In genomic region chr11:6472934-6473333, GRCh38 we compare ENCODE assay signal across 9 cellular contexts. TPM values are rescaled to one million over a fixed set of nuclear protein-coding genes. Genes with fewer than 3 reads are reported as not detected.
DNase-seq lines count a peak whose midpoint lies in the region; ATAC-seq, FAIRE-seq and TF ChIP-seq lines count a peak whose summit lies in the region.
"Had no signal": no experiment of that assay in that cellular context is flagged by ENCODE, and none has a peak within 500 bp of the region (broad histone marks: within the 10 kb centered on the region; RNA-seq: fewer than 3 reads in every experiment).

No MANE protein-coding gene starts in this region.

- intact Hi-C loops in dorsolateral prefrontal cortex (cut with DNase I) = no loop called here

- CTCF ChIA-PET in BJ (lab: Yijun Ruan, JAX) = interaction anchor here (1.3 to 1.4 kb wide), 4 partner anchors 10 to 146 kb away, joined by 3 to 5 read pairs (median 4); partner anchors contain the start of gene TPP1

- peaks cover 20% of the 10 kb centered on the region for H3K4me1 Mint-ChIP-seq in neural crest cell

- H3K27ac Mint-ChIP-seq in neural crest cell (ENCODE audit: unreplicated experiment) = no peak overlapping the region

- no peaks in the 10 kb centered on the region for H3K79me2 ChIP-seq in KMS-11 (ENCODE audit: insufficient read depth, low read depth)

- peaks cover 2% of the 10 kb centered on the region for H3K36me3 Mint-ChIP-seq in neural crest cell (ENCODE audit: low read depth)

- H3K36me3 ChIP-seq in BJ (ENCODE audit: control insufficient read depth, insufficient read depth, low read length) (peaks cover 10% of the 10 kb centered on the region), KMS-11 (ENCODE audit: insufficient read depth) (no peaks in the 10 kb centered on the region)

- FAIRE-seq in HTR-8/SVneo (lab: Jason Lieb, UNC) = no peak
- FAIRE-seq: RCC 7860 had no signal

- no peaks in the 10 kb centered on the region for H3K27me3 ChIP-seq in BJ (ENCODE audit: control insufficient read depth, insufficient read depth, low read length)
- no peaks in the 10 kb centered on the region for H3K27me3 ChIP-seq in KMS-11 (ENCODE audit: insufficient read depth, low read depth)
- H3K27me3 ChIP-seq in dorsolateral prefrontal cortex = no peaks in the 10 kb centered on the region

- no peak for ATAC-seq in GM19035 (IDR thresholded peaks at IDR 0.05; ENCODE audit: unreplicated experiment)
- ATAC-seq in GM19023 (IDR thresholded peaks at IDR 0.05; ENCODE audit: unreplicated experiment) = no peak

- no peaks in the 10 kb centered on the region for H3K27me3 Mint-ChIP-seq in neural crest cell (ENCODE audit: low read depth)

- POLR2A ChIA-PET in BJ (lab: Charles Lee) = no interaction called here

- no peaks in the 10 kb centered on the region for H4K20me1 ChIP-seq in KMS-11 (ENCODE audit: insufficient read depth)

- H3K9ac ChIP-seq in KMS-11 = no peak overlapping the region

- peak overlapping the region; percentile 89 for H3K4me2 ChIP-seq in KMS-11

- DNase-seq in BJ (ENCODE audit: low read depth) = no peak
- DNase-seq in dorsolateral prefrontal cortex = peak in 1 of 10 donors; percentile 45
- DNase-seq in neural crest cell (ENCODE audit: low read depth, low spot score) = no peak
- DNase-seq in NCI-H1694 (lab: John Stamatoyannopoulos, UW) = no peak
- DNase-seq in HTR-8/SVneo (ENCODE audit: insufficient read length, low spot score) = no peak

- peaks cover 7% of the 10 kb centered on the region for H3K4me1 ChIP-seq in KMS-11 (ENCODE audit: low read depth, poor library complexity, severe bottlenecking)

- no peak overlapping the region for H3K27ac ChIP-seq in KMS-11
- peak overlapping the region in 44 of 59 donors; percentile 3 to 99 (median 92) for H3K27ac ChIP-seq in dorsolateral prefrontal cortex

- TF ChIP-seq CTCF in BJ (IDR thresholded peaks at IDR 0.05; ENCODE audit: insufficient read depth, low read depth, low read length) = no peak
- TF ChIP-seq CTCF in KMS-11 (conservative IDR thresholded peaks at IDR 0.05; ENCODE audit: low read depth, low read length) = no peak
- TF ChIP-seq CTCF in dorsolateral prefrontal cortex (IDR thresholded peaks at IDR 0.05 in 54 of 56, conservative IDR thresholded peaks at IDR 0.05 in 2 of 56; ENCODE audit: low read depth in 1 of 56, partially characterized antibody in 56 of 56) = no peak
- no peak for TF ChIP-seq CTCF in neural crest cell (conservative IDR thresholded peaks at IDR 0.05)

- H3K4me3 ChIP-seq in BJ (ENCODE audit: low read depth, low read length) (peak overlapping the region; percentile 85), KMS-11 (IDR thresholded peaks at IDR 0.05; ENCODE audit: insufficient read depth, low read depth, low read length) (no peak overlapping the region), dorsolateral prefrontal cortex (peak overlapping the region; percentile 45 to 95 (median 84))

- H2AFZ ChIP-seq in KMS-11 (ENCODE audit: low read depth) = no peak overlapping the region

- no peaks in the 10 kb centered on the region for H3K9me3 Mint-ChIP-seq in neural crest cell

- peak overlapping the region; percentile 90 for H3K4me3 Mint-ChIP-seq in neural crest cell

RNA-seq across cellular contexts. Expression of gene TRIM3, which starts 0.8 kb away (rescaled TPM):
- polyA plus RNA-seq in BJ (2011; rRNA removed) = 8.2 and 10.4 TPM in 2 replicates
- polyA minus RNA-seq in BJ (2011; rRNA and poly(A)+ RNA removed) = 8.8 and 12.8 TPM in 2 replicates
- total RNA-seq in dorsolateral prefrontal cortex (10 to 100 TPM; 35.0 to 77.7 (median 55.7) TPM), neural crest cell (20.6 and 26.2 TPM in 2 replicates)

RNA-seq across cellular contexts. Expression of gene ARFIP2, which starts 8.2 kb away (rescaled TPM):
- 86.5 and 103 TPM in 2 replicates for polyA plus RNA-seq in BJ (2011; rRNA removed)
- polyA minus RNA-seq in BJ (2011; rRNA and poly(A)+ RNA removed) = 31.6 and 41.8 TPM in 2 replicates
- total RNA-seq in dorsolateral prefrontal cortex (10 to 100 TPM; 36.5 to 66.3 (median 51.4) TPM), neural crest cell (52.4 and 57.1 TPM in 2 replicates)

RNA-seq across cellular contexts. Expression of gene TIMM10B, which starts 8.4 kb away (rescaled TPM):
- polyA plus RNA-seq in BJ (2011; rRNA removed) = 29.4 and 32.5 TPM in 2 replicates
- polyA minus RNA-seq in BJ (2011; rRNA and poly(A)+ RNA removed) = 10.8 and 25.8 TPM in 2 replicates
- total RNA-seq in dorsolateral prefrontal cortex (10 to 100 TPM; 39.2 to 73.5 (median 47.7) TPM), neural crest cell (43.6 and 47.6 TPM in 2 replicates)

RNA-seq across cellular contexts. Expression of gene DNHD1, which starts 24.1 kb away (rescaled TPM):
- polyA plus RNA-seq in BJ (2011; rRNA removed) = 2.3 and 3.1 TPM in 2 replicates
- polyA minus RNA-seq in BJ (2011; rRNA and poly(A)+ RNA removed) = 8.6 and 12.0 TPM in 2 replicates
- total RNA-seq in dorsolateral prefrontal cortex (10 to 100 TPM; 18.4 to 68.1 (median 34.5) TPM), neural crest cell (10.2 and 12.6 TPM in 2 replicates)

RNA-seq across cellular contexts. Expression of gene HPX, which starts 32.1 kb away (rescaled TPM):
- 0.82 and 0.87 TPM in 2 replicates for polyA plus RNA-seq in BJ (2011; rRNA removed)
- 1.8 and 2.0 TPM in 2 replicates for polyA minus RNA-seq in BJ (2011; rRNA and poly(A)+ RNA removed)
- total RNA-seq in dorsolateral prefrontal cortex = 10 to 100 TPM in 1 of 120 experiments, 1 to 10 TPM in 102, under 1 TPM in 13, not detected in 4; 0.59 to 18.6 (median 2.3) TPM
- total RNA-seq in neural crest cell = 4.3 and 6.0 TPM in 2 replicates
